1 cellular context compared by ENCODE assay signal in genomic region chr7:148379693-148380092, GRCh38.
TF ChIP-seq lines count a peak whose summit lies in the region.

No MANE protein-coding gene starts in this region.

TF ChIP-seq in GM23338, 12 proteins besides CTCF, POLR2A, EP300 and RAD21 (continued from another document):
- TF ChIP-seq ZNF462 (CRISPR knock-in tag; IDR thresholded peaks at IDR 0.05) (no peak), ETS1 (IDR thresholded peaks at IDR 0.05) (no peak)
